8 cellular contexts compared by ENCODE assay signal in genomic region chr17:80259642-80260535, GRCh38. TPM values are rescaled to one million over a fixed set of nuclear protein-coding genes. Genes with fewer than 3 reads are reported as not detected.
DNase-seq lines count a peak whose midpoint lies in the region; ATAC-seq and TF ChIP-seq lines count a peak whose summit lies in the region.

No MANE protein-coding gene starts in this region.

- TF ChIP-seq CTCF in HL-60 (IDR thresholded peaks at IDR 0.05; ENCODE audit: insufficient read depth, low read length): no peak

- H3K9me3 ChIP-seq in adipocyte (ENCODE audit: control insufficient read depth, low read length): no peaks in the 10 kb centered on the region

- DNase-seq in NCI-H2081 (lab: John Stamatoyannopoulos, UW) (peak; percentile 56 to 62), NCI-H2081 treated with DMSO at 0.1 percent for 48 hours (lab: John Stamatoyannopoulos, UW) (no peak), HL-60 (ENCODE audit: low read depth in 1 of 2, low spot score in 1 of 2) (peak; percentile 24 to 58), adipocyte (ENCODE audit: low read depth) (peak; percentile 91), left cardiac atrium (peak; percentile 82), posterior vena cava (ENCODE audit: low spot score) (peak; percentile 93)

- H3K36me3 ChIP-seq in adipocyte (ENCODE audit: control insufficient read depth, insufficient read depth, low read length, severe bottlenecking): no peaks in the 10 kb centered on the region

- H3K27ac ChIP-seq in HL-60 (replicated peaks): no peak overlapping the region

- ATAC-seq in SK-N-SH treated with all-trans-retinoic acid at 6 μM for 48 hours (peak; percentile 88), left cardiac atrium (peak; percentile 79 to 81), HG03469 (IDR thresholded peaks at IDR 0.05; ENCODE audit: unreplicated experiment) (no peak)

- intact Hi-C loops in left cardiac atrium (cut with DNase I): no loop called here
- intact Hi-C loops in posterior vena cava (cut with DNase I): loop anchor here in 1 of 2 donors (2.0 kb wide), 1 partner anchor 15 kb away; no protein-coding TSS in a partner anchor

- H3K4me3 ChIP-seq in HL-60 (replicated peaks; ENCODE audit: insufficient read depth, low read length) (peak overlapping the region; percentile 41), adipocyte (ENCODE audit: low read length) (peak overlapping the region; percentile 76)

- H3K9ac ChIP-seq in adipocyte (ENCODE audit: low read length): peak overlapping the region; percentile 88

- H3K4me1 ChIP-seq in adipocyte (ENCODE audit: control insufficient read depth, insufficient read depth, low read length): peaks cover 41% of the 10 kb centered on the region

- no peaks in the 10 kb centered on the region for H3K27me3 ChIP-seq in HL-60 (ENCODE audit: insufficient read depth, poor library complexity, severe bottlenecking)
- H3K27me3 ChIP-seq in adipocyte (replicated peaks; ENCODE audit: control insufficient read depth, insufficient read depth, low read length): no peaks in the 10 kb centered on the region

TF ChIP-seq in SK-N-SH treated with all-trans-retinoic acid at 6 μM for 48 hours, 23 proteins besides CTCF, POLR2A, EP300 and RAD21:
- peak; percentile 50; the same call in 1 of the 2 replicates for TF ChIP-seq TSHZ2 (CRISPR knock-in tag; IDR thresholded peaks at IDR 0.05)
- TF ChIP-seq ARNTL (CRISPR knock-in tag; IDR thresholded peaks at IDR 0.05; ENCODE audit: borderline replicate concordance, low read depth): no peak
- no peak for TF ChIP-seq PPARA (CRISPR knock-in tag; IDR thresholded peaks at IDR 0.05; ENCODE audit: borderline replicate concordance)
- TF ChIP-seq TOX (CRISPR knock-in tag; IDR thresholded peaks at IDR 0.05; ENCODE audit: borderline replicate concordance): no peak
- peak; percentile 84 for TF ChIP-seq CSDC2 (CRISPR knock-in tag; IDR thresholded peaks at IDR 0.05)
- TF ChIP-seq ZC3H10 (CRISPR knock-in tag; IDR thresholded peaks at IDR 0.05): 0 out of 2 replicates have a peak, but pooled peaks have one; percentile 28
- no peak for TF ChIP-seq OSR1 (CRISPR knock-in tag; IDR thresholded peaks at IDR 0.05)
- TF ChIP-seq ZNF565 (CRISPR knock-in tag; conservative IDR thresholded peaks at IDR 0.05; ENCODE audit: low read depth): no peak
- TF ChIP-seq ZNF8 (CRISPR knock-in tag; IDR thresholded peaks at IDR 0.05): no peak
- no peak for TF ChIP-seq RARB (CRISPR knock-in tag; IDR thresholded peaks at IDR 0.05)
- TF ChIP-seq ZFP3 (CRISPR knock-in tag; IDR thresholded peaks at IDR 0.05): peak; percentile 65; the same call in 1 of the 2 replicates

RNA-seq across cellular contexts. Expression of gene RNF213, which starts 0.8 kb away (rescaled TPM):
- total RNA-seq in left cardiac atrium: 10 to 100 TPM; 43.4 to 48.4 TPM
- total RNA-seq in posterior vena cava: 10 to 100 TPM; 98.8 to 99.3 TPM

RNA-seq across cellular contexts. Expression of gene SLC26A11, which starts 39.7 kb away (rescaled TPM):
- total RNA-seq in left cardiac atrium: 1 to 10 TPM; 6.4 to 6.6 TPM
- total RNA-seq in posterior vena cava: 10 to 100 TPM; 10.0 to 11.9 TPM

RNA-seq across cellular contexts. Expression of gene SGSH, which starts 39.8 kb away (rescaled TPM):
- total RNA-seq in left cardiac atrium (10 to 100 TPM; 18.0 to 23.0 TPM), posterior vena cava (10 to 100 TPM; 34.0 to 38.8 TPM)
